In the genomic region with DNA sequence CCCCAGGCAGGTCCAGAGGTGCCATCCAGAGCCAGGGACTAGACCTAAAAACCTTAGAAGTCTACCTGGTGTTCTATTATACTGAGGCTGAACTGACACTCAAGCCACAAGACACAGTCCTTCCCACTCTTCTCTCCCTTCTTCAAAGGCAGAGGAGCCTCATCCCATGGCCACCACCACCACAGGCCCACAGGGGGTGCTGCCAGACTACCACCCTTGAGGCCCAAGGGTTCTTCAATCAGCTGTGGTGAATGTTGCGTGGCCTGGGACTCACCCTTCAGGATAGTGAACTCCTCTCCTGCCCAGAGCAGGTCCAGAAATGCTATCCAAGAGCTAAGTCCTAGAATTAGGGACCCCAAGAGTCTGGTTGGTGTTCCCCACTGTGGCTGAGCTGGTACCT, we compare ENCODE assay signal across 29 cellular contexts. TPM values are rescaled to one million over a fixed set of nuclear protein-coding genes. Genes with fewer than 3 reads are reported as not detected.
"Had no signal": no experiment of that assay in that cellular context is flagged by ENCODE, and none has a peak within 500 bp of the region (broad histone marks: within the 10 kb centered on the region; RNA-seq: fewer than 3 reads in every experiment).

No MANE protein-coding gene starts in this region.

- DNase-seq: activated B cell treated with CpG ODN at 0.5 μM for 24 hours; activated CD4-positive, alpha-beta memory T cell treated with anti-CD3 and anti-CD28 coated beads, Interleukin-2, amount 10 ng/mL, durations not matched to agents 7 days and 5 days; activated CD4-positive, alpha-beta T cell treated with anti-CD3 and anti-CD28 coated beads for 1 hour; activated CD4-positive, alpha-beta T cell treated with anti-CD3 and anti-CD28 coated beads, Interleukin-2, amount 50 U/mL, for 1 hour; activated CD8-positive, alpha-beta memory T cell treated with anti-CD3 and anti-CD28 coated beads, Interleukin-2, amount 50 U/mL, for 48 hours; activated naive CD4-positive, alpha-beta T cell treated with Interleukin-2 at 50 U/mL for 16 hours; activated T-cell treated with anti-CD3 and anti-CD28 coated beads, Interleukin-2, amount 50 U/mL, for 1 hour; amygdala; brain microvascular endothelial cell; MM.1S; NCI-H1105; NCI-H1436; NCI-H1694 treated with DMSO at 0.1 percent for 48 hours; NCI-H2029 treated with DMSO at 0.1 percent for 48 hours; NCI-H345; NCI-H510A; NCI-H526 treated with DMSO at 0.1 percent for 48 hours; NCI-H82; OCI-M1; RPMI8226; T-cell; T-helper 2 cell; T1000 had no signal

- H3K27me3 ChIP-seq: brain microvascular endothelial cell, cardiac muscle cell had no signal

- H3K4me3 Mint-ChIP-seq: activated B cell treated with CpG ODN at 0.5 μM for 24 hours; activated CD4-positive, alpha-beta memory T cell treated with anti-CD3 and anti-CD28 coated beads, Interleukin-2, amount 10 ng/mL, durations not matched to agents 7 days and 5 days; activated naive CD8-positive, alpha-beta T cell; T-cell had no signal

- H3K36me3 Mint-ChIP-seq: activated naive CD8-positive, alpha-beta T cell; T-cell had no signal

- H3K27ac Mint-ChIP-seq: activated B cell treated with CpG ODN at 0.5 μM for 24 hours; activated CD4-positive, alpha-beta memory T cell treated with anti-CD3 and anti-CD28 coated beads, Interleukin-2, amount 10 ng/mL, durations not matched to agents 7 days and 5 days; activated naive CD8-positive, alpha-beta T cell; T-cell had no signal

- H3K36me3 ChIP-seq: brain microvascular endothelial cell, cardiac muscle cell had no signal

- H3K4me3 ChIP-seq: cardiac muscle cell, SK-N-MC had no signal

- H3K4me1 Mint-ChIP-seq: activated B cell treated with CpG ODN at 0.5 μM for 24 hours; activated CD4-positive, alpha-beta memory T cell treated with anti-CD3 and anti-CD28 coated beads, Interleukin-2, amount 10 ng/mL, durations not matched to agents 7 days and 5 days; T-cell had no signal

- H3K27ac ChIP-seq: brain microvascular endothelial cell, cardiac muscle cell, SK-N-MC had no signal

- ATAC-seq: Panc1, Right ventricle myocardium inferior, T-cell had no signal

RNA-seq across cellular contexts. Expression of gene KLB, which starts 23.0 kb away (rescaled TPM):
- total RNA-seq: activated CD4-positive, alpha-beta memory T cell treated with anti-CD3 and anti-CD28 coated beads, Interleukin-2, amount 10 ng/mL, durations not matched to agents 7 days and 5 days; astrocyte; cardiac muscle cell had no signal
